ENCODE assay signal across 27 cellular contexts in the genomic region with DNA sequence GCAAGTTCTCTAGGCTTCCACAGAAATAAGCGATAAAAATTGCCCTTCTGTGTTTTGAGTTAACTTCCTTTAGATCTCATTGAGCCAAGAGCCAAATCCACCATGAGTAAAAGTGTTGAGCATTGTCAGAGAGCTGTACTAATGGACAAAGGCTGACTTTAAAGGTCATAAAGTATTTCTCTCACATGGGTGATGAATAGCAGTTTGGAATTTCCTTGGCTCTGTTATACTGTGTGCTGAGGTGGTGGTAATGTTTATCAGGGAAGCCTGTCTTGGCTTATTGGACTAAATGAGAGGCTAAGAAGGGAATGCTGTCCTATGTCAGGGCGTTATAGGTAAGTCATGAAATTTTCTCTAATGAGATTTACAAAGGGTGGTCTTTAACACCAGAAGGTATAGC.
"Had no signal": no experiment of that assay in that cellular context is flagged by ENCODE, and none has a peak within 500 bp of the region (broad histone marks: within the 10 kb centered on the region; RNA-seq: fewer than 3 reads in every experiment).

No MANE protein-coding gene starts in this region.

- H3K27ac ChIP-seq: ascending aorta, brain microvascular endothelial cell, coronary artery, dorsolateral prefrontal cortex, gastrocnemius medialis, heart left ventricle had no signal

- DNase-seq: activated CD4-positive, alpha-beta memory T cell treated with anti-CD3 and anti-CD28 coated beads for 36 hours; activated CD4-positive, alpha-beta T cell treated with anti-CD3 and anti-CD28 coated beads for 36 hours; activated CD4-positive, alpha-beta T cell treated with anti-CD3 and anti-CD28 coated beads, Interleukin-2, amount 10 ng/mL, durations not matched to agents 24 days and 14 days; activated CD4-positive, CD25-positive, alpha-beta regulatory T cell; activated CD4-positive, CD25-positive, alpha-beta regulatory T cell treated with anti-CD3 and anti-CD28 coated beads, Interleukin-2, amount 50 U/mL, for 72 hours; activated CD8-positive, alpha-beta memory T cell treated with anti-CD3 and anti-CD28 coated beads, Interleukin-2, amount 10 ng/mL, durations not matched to agents 7 days and 5 days; activated CD8-positive, alpha-beta memory T cell treated with anti-CD3 and anti-CD28 coated beads, Interleukin-2, amount 50 U/mL, for 4 hours; activated CD8-positive, alpha-beta T cell treated with anti-CD3 and anti-CD28 coated beads, Interleukin-2, amount 10 ng/mL, durations not matched to agents 7 days and 5 days; activated effector memory CD4-positive, alpha-beta T cell treated with anti-CD3 and anti-CD28 coated beads, Interleukin-2, amount 50 U/mL, for 16 hours; activated naive CD4-positive, alpha-beta T cell treated with anti-CD3 and anti-CD28 coated beads for 36 hours; activated naive CD8-positive, alpha-beta T cell treated with anti-CD3 and anti-CD28 coated beads, Interleukin-2, amount 10 ng/mL, durations not matched to agents 7 days and 5 days; activated T-cell treated with anti-CD3 and anti-CD28 coated beads, Interleukin-2, amount 50 U/mL, for 1 hour; activated T-cell treated with anti-CD3 and anti-CD28 coated beads, Interleukin-2, amount 50 U/mL, for 48 hours; brain microvascular endothelial cell; dorsolateral prefrontal cortex; effector memory CD4-positive, alpha-beta T cell; endodermal cell; foreskin fibroblast; gastrocnemius medialis; glutamatergic neuron; heart left ventricle; T-helper 1 cell; T-helper 17 cell; T1000 had no signal

- H3K4me3 ChIP-seq: ascending aorta, coronary artery, dorsolateral prefrontal cortex, gastrocnemius medialis, heart left ventricle had no signal

- H3K4me1 ChIP-seq: ascending aorta, gastrocnemius medialis, heart left ventricle had no signal

- ATAC-seq: activated CD4-positive, alpha-beta T cell treated with anti-CD3 and anti-CD28 coated beads for 36 hours; activated CD8-positive, alpha-beta memory T cell treated with anti-CD3 and anti-CD28 coated beads, Interleukin-2, amount 10 ng/mL, durations not matched to agents 7 days and 5 days; activated CD8-positive, alpha-beta T cell treated with anti-CD3 and anti-CD28 coated beads, Interleukin-2, amount 10 ng/mL, durations not matched to agents 7 days and 5 days; esophagus mucosa; gastrocnemius medialis; heart left ventricle; T-helper 17 cell had no signal

- H3K27me3 ChIP-seq: ascending aorta, brain microvascular endothelial cell, gastrocnemius medialis, heart left ventricle had no signal

- H3K9me3 ChIP-seq: ascending aorta, gastrocnemius medialis, heart left ventricle had no signal

- H3K36me3 ChIP-seq: ascending aorta, brain microvascular endothelial cell, gastrocnemius medialis, heart left ventricle had no signal
